17 cellular contexts compared by ENCODE assay signal in the genomic region with DNA sequence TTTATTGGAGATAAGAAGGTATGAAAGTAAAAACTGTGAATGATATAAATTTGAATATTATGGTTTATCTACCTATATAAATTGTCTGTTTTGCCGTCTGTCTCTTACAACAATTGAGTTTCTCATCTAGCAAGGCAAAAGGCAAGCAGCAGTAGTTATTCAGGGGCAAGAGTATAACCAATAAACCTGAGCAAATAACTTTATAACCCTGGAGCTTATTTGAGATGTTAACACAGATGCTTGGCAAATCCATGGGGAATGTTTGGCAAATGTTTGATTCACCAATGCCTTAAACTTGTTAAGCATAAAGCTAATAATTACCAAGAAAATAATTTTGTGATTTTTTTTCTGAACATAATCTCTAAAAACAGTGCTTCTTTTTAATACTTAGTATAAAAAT.
"Had no signal": no experiment of that assay in that cellular context is flagged by ENCODE, and none has a peak within 500 bp of the region (broad histone marks: within the 10 kb centered on the region; RNA-seq: fewer than 3 reads in every experiment).

No MANE protein-coding gene starts in this region.

- ATAC-seq: left lung; naive thymus-derived CD4-positive, alpha-beta T cell; sciatic nerve; stimulated activated effector memory CD8-positive, alpha-beta T cell treated with anti-CD3 and anti-CD28 coated beads, Interleukin-12 subunit alpha, Interleukin-12 subunit beta, amount 100 ng/mL, for 72 hours had no signal

- DNase-seq: dorsolateral prefrontal cortex; effector CD4-positive, alpha-beta T cell; hypothalamus; kidney; left lung; mesenchymal stem cell; naive thymus-derived CD4-positive, alpha-beta T cell; nucleus accumbens; stimulated activated CD4-positive, alpha-beta T cell treated with anti-CD3 and anti-CD28 coated beads, Interleukin-12 subunit alpha, Interleukin-12 subunit beta, amount 100 ng/mL, for 4 hours; stimulated activated CD4-positive, alpha-beta T cell treated with anti-CD3 and anti-CD28 coated beads, Interleukin-1b, Interleukin-23, amount 100 ng/mL, for 48 hours; stimulated activated CD4-positive, alpha-beta T cell treated with anti-CD3 and anti-CD28 coated beads, Interleukin-4, amount 100 ng/mL, for 24 hours; stimulated activated naive CD4-positive, alpha-beta T cell treated with Interleukin-2 at 50 U/mL for 16 hours; stomach; thyroid gland; trophoblast cell had no signal
